ENCODE assay signal across 20 cellular contexts in genomic region chr16:56109205-56109604, GRCh38.
"Had no signal": no experiment of that assay in that cellular context is flagged by ENCODE, and none has a peak within 500 bp of the region (broad histone marks: within the 10 kb centered on the region; RNA-seq: fewer than 3 reads in every experiment).

No MANE protein-coding gene starts in this region.

- H3K9ac ChIP-seq: KMS-11 had no signal

- H3K4me3 Mint-ChIP-seq: activated CD4-positive, alpha-beta memory T cell treated with anti-CD3 and anti-CD28 coated beads for 36 hours; activated CD4-positive, alpha-beta T cell treated with anti-CD3 and anti-CD28 coated beads, Interleukin-2, amount 10 ng/mL, durations not matched to agents 7 days and 5 days; activated naive CD4-positive, alpha-beta T cell treated with anti-CD3 and anti-CD28 coated beads, Interleukin-2, amount 10 ng/mL, durations not matched to agents 7 days and 5 days; activated naive CD8-positive, alpha-beta T cell treated with anti-CD3 and anti-CD28 coated beads for 36 hours; activated T-cell treated with anti-CD3 and anti-CD28 coated beads, Interleukin-2, amount 50 U/mL, for 4 hours; activated T-helper 17 cell treated with anti-CD3 and anti-CD28 coated beads, Interleukin-2, amount 50 U/mL, for 72 hours; T-helper 17 cell; WTC11 had no signal

- H3K4me1 Mint-ChIP-seq: activated CD4-positive, alpha-beta T cell treated with anti-CD3 and anti-CD28 coated beads, Interleukin-2, amount 10 ng/mL, durations not matched to agents 7 days and 5 days; activated naive CD4-positive, alpha-beta T cell treated with anti-CD3 and anti-CD28 coated beads, Interleukin-2, amount 10 ng/mL, durations not matched to agents 7 days and 5 days; activated naive CD8-positive, alpha-beta T cell treated with anti-CD3 and anti-CD28 coated beads for 36 hours; activated T-helper 17 cell treated with anti-CD3 and anti-CD28 coated beads, Interleukin-2, amount 50 U/mL, for 72 hours; T-helper 17 cell had no signal

- H3K4me2 ChIP-seq: KMS-11 had no signal

- H3K27me3 ChIP-seq: SJSA1 had no signal

- H3K9me3 ChIP-seq: SJSA1 had no signal

- DNase-seq: activated CD4-positive, alpha-beta memory T cell treated with anti-CD3 and anti-CD28 coated beads for 36 hours; activated CD4-positive, alpha-beta T cell treated with anti-CD3 and anti-CD28 coated beads, Interleukin-2, amount 10 ng/mL, durations not matched to agents 7 days and 5 days; activated CD4-positive, CD25-positive, alpha-beta regulatory T cell treated with anti-CD3 and anti-CD28 coated beads, Interleukin-2, amount 50 U/mL, for 72 hours; activated CD8-positive, alpha-beta memory T cell treated with anti-CD3 and anti-CD28 coated beads for 24 hours; activated gamma-delta T cell; activated naive CD4-positive, alpha-beta T cell treated with anti-CD3 and anti-CD28 coated beads, Interleukin-2, amount 10 ng/mL, durations not matched to agents 7 days and 5 days; activated naive CD8-positive, alpha-beta T cell treated with anti-CD3 and anti-CD28 coated beads for 36 hours; activated T-cell treated with anti-CD3 and anti-CD28 coated beads, Interleukin-2, amount 50 U/mL, for 4 hours; NCI-H226; NCI-H526; NK-92 treated with Interleukin-12 subunit alpha and Interleukin-12 subunit beta, amount 100 ng/mL, for 24 hours; SHP77; SW 1271; T-helper 17 cell; T-helper 9 cell had no signal

- H3K27ac Mint-ChIP-seq: activated CD4-positive, alpha-beta memory T cell treated with anti-CD3 and anti-CD28 coated beads for 36 hours; activated CD4-positive, alpha-beta T cell treated with anti-CD3 and anti-CD28 coated beads, Interleukin-2, amount 10 ng/mL, durations not matched to agents 7 days and 5 days; activated naive CD4-positive, alpha-beta T cell treated with anti-CD3 and anti-CD28 coated beads, Interleukin-2, amount 10 ng/mL, durations not matched to agents 7 days and 5 days; activated naive CD8-positive, alpha-beta T cell treated with anti-CD3 and anti-CD28 coated beads for 36 hours; activated T-helper 17 cell treated with anti-CD3 and anti-CD28 coated beads, Interleukin-2, amount 50 U/mL, for 72 hours; T-helper 17 cell; WTC11 had no signal

- ATAC-seq: activated T-cell treated with anti-CD3 and anti-CD28 coated beads, Interleukin-2, amount 50 U/mL, for 4 hours; activated T-helper 17 cell treated with anti-CD3 and anti-CD28 coated beads, Interleukin-2, amount 50 U/mL, for 72 hours; SK-N-SH treated with all-trans-retinoic acid at 6 μM for 48 hours; T-helper 17 cell; WTC11 had no signal

- H3K36me3 Mint-ChIP-seq: activated CD4-positive, alpha-beta memory T cell treated with anti-CD3 and anti-CD28 coated beads for 36 hours; activated naive CD4-positive, alpha-beta T cell treated with anti-CD3 and anti-CD28 coated beads, Interleukin-2, amount 10 ng/mL, durations not matched to agents 7 days and 5 days; activated naive CD8-positive, alpha-beta T cell treated with anti-CD3 and anti-CD28 coated beads for 36 hours; WTC11 had no signal

- H3K4me3 ChIP-seq: SJSA1 had no signal

- H3K27ac ChIP-seq: KMS-11, SJSA1 had no signal

- H3K36me3 ChIP-seq: SJSA1 had no signal

- H3K9me3 Mint-ChIP-seq: activated CD4-positive, alpha-beta memory T cell treated with anti-CD3 and anti-CD28 coated beads for 36 hours; activated CD4-positive, alpha-beta T cell treated with anti-CD3 and anti-CD28 coated beads, Interleukin-2, amount 10 ng/mL, durations not matched to agents 7 days and 5 days; activated naive CD4-positive, alpha-beta T cell treated with anti-CD3 and anti-CD28 coated beads, Interleukin-2, amount 10 ng/mL, durations not matched to agents 7 days and 5 days; activated naive CD8-positive, alpha-beta T cell treated with anti-CD3 and anti-CD28 coated beads for 36 hours; activated T-cell treated with anti-CD3 and anti-CD28 coated beads, Interleukin-2, amount 50 U/mL, for 4 hours; activated T-helper 17 cell treated with anti-CD3 and anti-CD28 coated beads, Interleukin-2, amount 50 U/mL, for 72 hours had no signal

- H3K27me3 Mint-ChIP-seq: activated CD4-positive, alpha-beta memory T cell treated with anti-CD3 and anti-CD28 coated beads for 36 hours; activated T-helper 17 cell treated with anti-CD3 and anti-CD28 coated beads, Interleukin-2, amount 50 U/mL, for 72 hours had no signal

- H3K4me1 ChIP-seq: SJSA1 had no signal
